11 cellular contexts compared by ENCODE assay signal in genomic region chr11:31236052-31236652, GRCh38.
DNase-seq lines count a peak whose midpoint lies in the region; ATAC-seq and TF ChIP-seq lines count a peak whose summit lies in the region.
"Had no signal": no experiment of that assay in that cellular context is flagged by ENCODE, and none has a peak within 500 bp of the region (broad histone marks: within the 10 kb centered on the region; RNA-seq: fewer than 3 reads in every experiment).

No MANE protein-coding gene starts in this region.

- peak in 1 of 2 donors; percentile 28 for DNase-seq in cardiac muscle cell (ENCODE audit: low read depth in 1 of 2, low spot score in 1 of 2)
- no peak for DNase-seq in left cardiac atrium
- DNase-seq in NCI-H2227 (lab: John Stamatoyannopoulos, UW; ENCODE audit: unreplicated experiment) = peak; percentile 19
- DNase-seq in mammary epithelial cell = peak; percentile 9
- peak; percentile 2 for DNase-seq in smooth muscle cell of the brain vasculature (ENCODE audit: low read depth, low spot score)
- no peak for DNase-seq in amniotic stem cell (lab: John Stamatoyannopoulos, UW)
- DNase-seq: activated naive CD8-positive, alpha-beta T cell treated with anti-CD3 and anti-CD28 coated beads, Interleukin-2, amount 50 U/mL, for 24 hours; Caco-2; RPMI8226 had no signal

- CTCF ChIA-PET in mammary epithelial cell (lab: Charles Lee; ENCODE audit: low non-redundant PET) = interaction anchor here (0.6 kb wide), 1 partner anchor 722 kb away, joined by 3 read pairs; no protein-coding TSS in a partner anchor

- H3K27me3 ChIP-seq in cardiac muscle cell (no peaks in the 10 kb centered on the region), mammary epithelial cell (ENCODE audit: insufficient read depth, low read length) (no peaks in the 10 kb centered on the region)

- no peaks in the 10 kb centered on the region for H3K79me2 ChIP-seq in mammary epithelial cell (ENCODE audit: insufficient read depth, low read length)

- dilution Hi-C loops in mammary epithelial cell (cut with HindIII; ENCODE audit: low sequenced_read_pairs) = no loop called here

- no peak overlapping the region for H2AFZ ChIP-seq in mammary epithelial cell (ENCODE audit: low read depth, low read length)

- H3K9ac ChIP-seq in mammary epithelial cell (ENCODE audit: insufficient read depth, low read length) = no peak overlapping the region

- H3K4me1 ChIP-seq in cardiac muscle cell (ENCODE audit: low read depth) (no peaks in the 10 kb centered on the region), mammary epithelial cell (ENCODE audit: insufficient read depth, low read length) (no peaks in the 10 kb centered on the region)
- H3K4me1 ChIP-seq: Caco-2 had no signal

- 0% methylated on average over 1 of the region's 1 CpG for WGBS in mammary epithelial cell (ENCODE audit: low coverage, missing lambda C conversion rate)

- no TSS peak for BruUV-seq in mammary epithelial cell (replicated peaks; lab: Mats Ljungman, UMichigan)

- in situ Hi-C loops in mammary epithelial cell (cut with MboI; ENCODE audit: low sequenced_read_pairs in 2 of 2) = loop anchor here in 1 of 2 donors (10.0 to 25.0 kb wide), 3 partner anchors 131 to 926 kb away; no protein-coding TSS in a partner anchor

- no peaks in the 10 kb centered on the region for H3K36me3 ChIP-seq in cardiac muscle cell
- H3K36me3 ChIP-seq in mammary epithelial cell (ENCODE audit: insufficient read depth, low read length) = no peaks in the 10 kb centered on the region

- H4K20me1 ChIP-seq in mammary epithelial cell (ENCODE audit: insufficient read depth, low read length) = no peaks in the 10 kb centered on the region

- peak; percentile 34 for TF ChIP-seq CTCF in cardiac muscle cell (IDR thresholded peaks at IDR 0.05; ENCODE audit: low read depth, low read length)
- TF ChIP-seq CTCF in mammary epithelial cell (conservative IDR thresholded peaks at IDR 0.05 in 1 of 2, IDR thresholded peaks at IDR 0.05 in 1 of 2; ENCODE audit: extremely low read depth in 1 of 2, insufficient read depth in 1 of 2, low read depth in 1 of 2, low read length in 2 of 2) = peak; percentile 35 to 51

- H3K9me3 ChIP-seq in cardiac muscle cell (ENCODE audit: low read depth) = no peaks in the 10 kb centered on the region
- H3K9me3 ChIP-seq in mammary epithelial cell (replicated peaks; ENCODE audit: insufficient read depth, low read length) = no peaks in the 10 kb centered on the region
- H3K9me3 ChIP-seq: Caco-2 had no signal

- H3K27ac ChIP-seq in cardiac muscle cell (no peak overlapping the region), mammary epithelial cell (ENCODE audit: insufficient read depth, low read depth, low read length) (no peak overlapping the region)

- no peak overlapping the region for H3K4me3 ChIP-seq in cardiac muscle cell
- H3K4me3 ChIP-seq in mammary epithelial cell (replicated peaks in 1 of 3; ENCODE audit: insufficient read depth in 1 of 3, low read depth in 2 of 3, low read length in 3 of 3) = no peak overlapping the region

- H3K4me2 ChIP-seq in mammary epithelial cell (ENCODE audit: insufficient read depth, low read depth, low read length) = no peak overlapping the region

- intact Hi-C loops in left cardiac atrium (cut with DNase I) (loop anchor here in 1 of 2 donors (5.0 kb wide), 2 partner anchors 636 to 941 kb away; no protein-coding TSS in a partner anchor), mammary epithelial cell (cut with micrococcal nuclease) (loop anchor here (1.0 to 5.0 kb wide), 3 partner anchors 771 to 937 kb away; no protein-coding TSS in a partner anchor)

- ATAC-seq in left cardiac atrium (no peak), HG03025 (IDR thresholded peaks at IDR 0.05; ENCODE audit: low FRiP score, unreplicated experiment) (no peak), HG02884 (IDR thresholded peaks at IDR 0.05; ENCODE audit: unreplicated experiment) (no peak)
- ATAC-seq: activated naive CD8-positive, alpha-beta T cell treated with anti-CD3 and anti-CD28 coated beads, Interleukin-2, amount 50 U/mL, for 24 hours had no signal

Comparison
In these comparisons a context has a peak if more than half of its experiments do, and no peak if none do; other contexts are left out.
1. DNase-seq: peak in NCI-H2227 (single experiment), mammary epithelial cell (single experiment) and smooth muscle cell of the brain vasculature (single experiment); none in left cardiac atrium (single experiment) and amniotic stem cell (single experiment).